8 cellular contexts compared by ENCODE assay signal in the genomic region with DNA sequence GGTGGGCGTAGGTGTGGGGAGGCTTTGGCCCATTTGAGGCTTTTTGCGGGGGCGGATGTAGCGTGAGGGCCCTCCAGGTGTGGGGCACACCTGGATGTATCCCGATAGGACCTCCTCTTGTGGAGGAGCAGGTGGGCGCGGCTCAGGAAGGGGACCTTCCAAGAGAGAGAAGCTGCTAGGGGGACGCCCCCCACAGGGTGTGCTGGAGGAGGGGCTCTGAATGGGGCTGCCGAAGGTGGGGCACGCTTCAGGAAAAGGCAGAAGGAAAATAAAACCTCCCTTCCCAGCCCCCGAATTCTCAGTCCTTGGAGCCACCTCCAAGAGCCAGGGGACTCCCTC. TPM values are rescaled to one million over a fixed set of nuclear protein-coding genes. Genes with fewer than 3 reads are reported as not detected.
DNase-seq lines count a peak whose midpoint lies in the region; ATAC-seq and TF ChIP-seq lines count a peak whose summit lies in the region.

No MANE protein-coding gene starts in this region.

- POLR2A ChIA-PET in MCF 10A (lab: Yijun Ruan, JAX): no interaction called here

- no peak for TF ChIP-seq POLR2A in breast epithelium (IDR thresholded peaks at IDR 0.05)
- TF ChIP-seq POLR2A in upper lobe of left lung (IDR thresholded peaks at IDR 0.05): no peak

- TF ChIP-seq EP300 in upper lobe of left lung (IDR thresholded peaks at IDR 0.05): no peak

- intact Hi-C loops in breast epithelium (cut with DNase I; ENCODE audit: low total_unique reads): no loop called here
- intact Hi-C loops in MCF 10A (cut with micrococcal nuclease): no loop called here

- H3K36me3 Mint-ChIP-seq in MCF 10A (ENCODE audit: insufficient read depth, unreplicated experiment): no peaks in the 10 kb centered on the region
- no peaks in the 10 kb centered on the region for H3K36me3 Mint-ChIP-seq in chondrocyte (ENCODE audit: low read depth)

- H3K9me3 ChIP-seq in breast epithelium (no peaks in the 10 kb centered on the region), mucosa of rectum (ENCODE audit: control insufficient read depth in 2 of 2, low read length in 2 of 2) (no peaks in the 10 kb centered on the region), upper lobe of left lung (no peaks in the 10 kb centered on the region)

- no peaks in the 10 kb centered on the region for H3K9me3 Mint-ChIP-seq in MCF 10A (ENCODE audit: unreplicated experiment)
- H3K9me3 Mint-ChIP-seq in chondrocyte (ENCODE audit: low read depth): no peaks in the 10 kb centered on the region

- H3K27me3 Mint-ChIP-seq in MCF 10A (ENCODE audit: insufficient read depth, unreplicated experiment) (peaks cover 45% of the 10 kb centered on the region), chondrocyte (ENCODE audit: low read depth) (peaks cover 22% of the 10 kb centered on the region)

- H3K27ac Mint-ChIP-seq in MCF 10A (ENCODE audit: low read depth, unreplicated experiment) (no peak overlapping the region), chondrocyte (ENCODE audit: unreplicated experiment) (no peak overlapping the region)

- H3K4me1 ChIP-seq in breast epithelium (no peaks in the 10 kb centered on the region), mucosa of rectum (ENCODE audit: control insufficient read depth in 2 of 2, insufficient read depth in 2 of 2, low read length in 2 of 2) (peaks cover 0 to 2% of the 10 kb centered on the region in 2 donors), upper lobe of left lung (peaks cover 6 to 33% (median 10%) of the 10 kb centered on the region in 4 donors)

- H3K4me1 Mint-ChIP-seq in MCF 10A (ENCODE audit: insufficient read depth, unreplicated experiment) (no peaks in the 10 kb centered on the region), chondrocyte (ENCODE audit: low read depth) (no peaks in the 10 kb centered on the region)

- no peak for TF ChIP-seq CTCF in breast epithelium (IDR thresholded peaks at IDR 0.05)
- TF ChIP-seq CTCF in MCF 10A (IDR thresholded peaks at IDR 0.05; ENCODE audit: unreplicated experiment): no peak
- no peak for TF ChIP-seq CTCF in chondrocyte (IDR thresholded peaks at IDR 0.05)
- TF ChIP-seq CTCF in upper lobe of left lung (IDR thresholded peaks at IDR 0.05): no peak

- H3K27me3 ChIP-seq in breast epithelium: no peaks in the 10 kb centered on the region
- H3K27me3 ChIP-seq in mucosa of rectum (ENCODE audit: control insufficient read depth in 2 of 2, insufficient read depth in 2 of 2, low read length in 2 of 2): no peaks in the 10 kb centered on the region
- no peaks in the 10 kb centered on the region for H3K27me3 ChIP-seq in upper lobe of left lung

- ATAC-seq in upper lobe of left lung (ENCODE audit: low FRiP score in 2 of 2) (no peak), GM21576 (IDR thresholded peaks at IDR 0.05; ENCODE audit: unreplicated experiment) (no peak)

- peak overlapping the region; percentile 61 to 90 for H3K9ac ChIP-seq in mucosa of rectum (ENCODE audit: low read depth in 1 of 2, low read length in 2 of 2)

- 32 to 43% methylated on average over 9 to 11 of the region's 11 CpGs for WGBS in upper lobe of left lung, 2 donors

- CTCF ChIA-PET in MCF 10A (lab: Yijun Ruan, JAX): interaction anchor here (0.6 to 0.7 kb wide), 3 partner anchors 9 to 225 kb away, joined by 3 to 4 read pairs (median 3); no protein-coding TSS in a partner anchor

- no peak for DNase-seq in breast epithelium (ENCODE audit: low spot score in 2 of 2)
- DNase-seq in MCF 10A (ENCODE audit: unreplicated experiment): no peak
- DNase-seq in chondrocyte (ENCODE audit: low spot score): no peak
- DNase-seq in upper lobe of left lung: no peak
- DNase-seq in DMS153 (lab: John Stamatoyannopoulos, UW): no peak
- no peak for DNase-seq in NCI-H345 treated with DMSO at 0.1 percent for 48 hours (lab: John Stamatoyannopoulos, UW; ENCODE audit: unreplicated experiment)

- H3K4me3 ChIP-seq in breast epithelium (peak overlapping the region; percentile 50 to 67 (median 62)), mucosa of rectum (ENCODE audit: low read length in 2 of 2) (peak overlapping the region; percentile 71 to 81), upper lobe of left lung (peak overlapping the region; percentile 25 to 70 (median 56))

- no peak overlapping the region for H3K4me3 Mint-ChIP-seq in MCF 10A (ENCODE audit: unreplicated experiment)
- peak overlapping the region; percentile 35 for H3K4me3 Mint-ChIP-seq in chondrocyte (ENCODE audit: unreplicated experiment)

- no TSS peak for BruUV-seq in MCF 10A (replicated peaks; lab: Mats Ljungman, UMichigan)

- H3K36me3 ChIP-seq in breast epithelium: no peaks in the 10 kb centered on the region
- H3K36me3 ChIP-seq in mucosa of rectum (ENCODE audit: control insufficient read depth in 2 of 2, insufficient read depth in 2 of 2, low read length in 2 of 2): no peaks in the 10 kb centered on the region
- H3K36me3 ChIP-seq in upper lobe of left lung: no peaks in the 10 kb centered on the region

- H3K27ac ChIP-seq in breast epithelium (peak overlapping the region; percentile 53 to 79), mucosa of rectum (ENCODE audit: low read depth in 2 of 2, low read length in 2 of 2) (peak overlapping the region in 1 of 2 donors; percentile 44), upper lobe of left lung (peak overlapping the region in 3 of 4 donors; percentile 76 to 78 (median 78))

RNA-seq across cellular contexts. Expression of a gene that starts 0.6 kb away (rescaled TPM):
- total RNA-seq in breast epithelium (1 to 10 TPM in 2 of 3 donors, under 1 TPM in 1; 0.16 to 2.9 (median 1.9) TPM), MCF 10A (2022) (0.10 and 0.14 TPM in 2 replicates), chondrocyte (0.05 TPM in 1 of 3 replicates, not detected in the others), upper lobe of left lung (1 to 10 TPM in 4 of 6 donors, under 1 TPM in 2; 0.76 to 4.2 (median 2.8) TPM)

RNA-seq across cellular contexts. Expression of a gene that starts 32.1 kb away (rescaled TPM):
- total RNA-seq in breast epithelium: not detected
- not detected in 2 replicates for total RNA-seq in MCF 10A (2022)
- total RNA-seq in chondrocyte: not detected in 3 replicates
- not detected for total RNA-seq in upper lobe of left lung
